1 cellular context compared by ENCODE assay signal in the genomic region with DNA sequence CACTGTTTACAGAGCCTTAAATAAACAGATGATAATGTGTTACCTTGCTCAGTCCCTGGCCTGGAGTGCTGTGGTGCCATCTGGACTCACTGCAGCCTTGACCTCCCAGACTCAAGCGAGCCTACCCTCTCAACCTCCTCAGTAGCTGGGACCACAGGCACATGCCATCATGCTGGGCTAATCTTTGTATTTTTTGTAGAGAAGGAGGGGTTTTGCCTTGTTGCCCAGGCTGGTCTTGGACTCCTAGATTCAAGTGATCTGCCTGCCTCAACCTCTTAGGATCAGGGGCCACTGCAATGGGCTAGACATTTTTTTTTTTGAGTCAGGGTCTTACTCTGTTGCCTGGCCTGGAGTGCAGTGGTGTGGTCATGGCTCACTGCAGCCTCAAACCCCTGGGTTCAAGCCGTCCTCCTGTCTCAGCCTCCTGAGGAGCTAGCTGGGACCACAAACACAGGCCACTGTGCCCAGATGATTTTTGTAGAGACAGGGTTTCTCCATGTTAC.
TF ChIP-seq lines count a peak whose summit lies in the region.

No MANE protein-coding gene starts in this region.

TF ChIP-seq in HepG2, 621 proteins besides CTCF, POLR2A, EP300 and RAD21 (continued from another document):
- TF ChIP-seq, protein P1, sequence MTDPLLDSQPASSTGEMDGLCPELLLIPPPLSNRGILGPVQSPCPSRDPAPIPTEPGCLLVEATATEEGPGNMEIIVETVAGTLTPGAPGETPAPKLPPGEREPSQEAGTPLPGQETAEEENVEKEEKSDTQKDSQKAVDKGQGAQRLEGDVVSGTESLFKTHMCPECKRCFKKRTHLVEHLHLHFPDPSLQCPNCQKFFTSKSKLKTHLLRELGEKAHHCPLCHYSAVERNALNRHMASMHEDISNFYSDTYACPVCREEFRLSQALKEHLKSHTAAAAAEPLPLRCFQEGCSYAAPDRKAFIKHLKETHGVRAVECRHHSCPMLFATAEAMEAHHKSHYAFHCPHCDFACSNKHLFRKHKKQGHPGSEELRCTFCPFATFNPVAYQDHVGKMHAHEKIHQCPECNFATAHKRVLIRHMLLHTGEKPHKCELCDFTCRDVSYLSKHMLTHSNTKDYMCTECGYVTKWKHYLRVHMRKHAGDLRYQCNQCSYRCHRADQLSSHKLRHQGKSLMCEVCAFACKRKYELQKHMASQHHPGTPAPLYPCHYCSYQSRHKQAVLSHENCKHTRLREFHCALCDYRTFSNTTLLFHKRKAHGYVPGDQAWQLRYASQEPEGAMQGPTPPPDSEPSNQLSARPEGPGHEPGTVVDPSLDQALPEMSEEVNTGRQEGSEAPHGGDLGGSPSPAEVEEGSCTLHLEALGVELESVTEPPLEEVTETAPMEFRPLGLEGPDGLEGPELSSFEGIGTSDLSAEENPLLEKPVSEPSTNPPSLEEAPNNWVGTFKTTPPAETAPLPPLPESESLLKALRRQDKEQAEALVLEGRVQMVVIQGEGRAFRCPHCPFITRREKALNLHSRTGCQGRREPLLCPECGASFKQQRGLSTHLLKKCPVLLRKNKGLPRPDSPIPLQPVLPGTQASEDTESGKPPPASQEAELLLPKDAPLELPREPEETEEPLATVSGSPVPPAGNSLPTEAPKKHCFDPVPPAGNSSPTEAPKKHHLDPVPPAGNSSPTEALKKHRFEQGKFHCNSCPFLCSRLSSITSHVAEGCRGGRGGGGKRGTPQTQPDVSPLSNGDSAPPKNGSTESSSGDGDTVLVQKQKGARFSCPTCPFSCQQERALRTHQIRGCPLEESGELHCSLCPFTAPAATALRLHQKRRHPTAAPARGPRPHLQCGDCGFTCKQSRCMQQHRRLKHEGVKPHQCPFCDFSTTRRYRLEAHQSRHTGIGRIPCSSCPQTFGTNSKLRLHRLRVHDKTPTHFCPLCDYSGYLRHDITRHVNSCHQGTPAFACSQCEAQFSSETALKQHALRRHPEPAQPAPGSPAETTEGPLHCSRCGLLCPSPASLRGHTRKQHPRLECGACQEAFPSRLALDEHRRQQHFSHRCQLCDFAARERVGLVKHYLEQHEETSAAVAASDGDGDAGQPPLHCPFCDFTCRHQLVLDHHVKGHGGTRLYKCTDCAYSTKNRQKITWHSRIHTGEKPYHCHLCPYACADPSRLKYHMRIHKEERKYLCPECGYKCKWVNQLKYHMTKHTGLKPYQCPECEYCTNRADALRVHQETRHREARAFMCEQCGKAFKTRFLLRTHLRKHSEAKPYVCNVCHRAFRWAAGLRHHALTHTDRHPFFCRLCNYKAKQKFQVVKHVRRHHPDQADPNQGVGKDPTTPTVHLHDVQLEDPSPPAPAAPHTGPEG (CRISPR knock-in tag; IDR thresholded peaks at IDR 0.05), result no peak
- no peak for TF ChIP-seq GPN1 (CRISPR knock-in tag; IDR thresholded peaks at IDR 0.05; ENCODE audit: borderline replicate concordance)
- peak; percentile 79; the same call in 1 of the 2 replicates for TF ChIP-seq MAZ (IDR thresholded peaks at IDR 0.05; ENCODE audit: borderline replicate concordance, low read depth, low read length)
- TF ChIP-seq MAZ (CRISPR knock-in tag; IDR thresholded peaks at IDR 0.05; ENCODE audit: low read depth), result peak; percentile 76
- TF ChIP-seq NAIF1 (CRISPR knock-in tag; IDR thresholded peaks at IDR 0.05; ENCODE audit: borderline replicate concordance), result peak; percentile 6; the same call in 1 of the 2 replicates
- no peak for TF ChIP-seq ATM (IDR thresholded peaks at IDR 0.05; ENCODE audit: borderline replicate concordance)
- 0 out of 2 replicates have a peak, but pooled peaks have one; percentile 66 for TF ChIP-seq ZNF564 (CRISPR knock-in tag; IDR thresholded peaks at IDR 0.05)
- peak; percentile 89 for TF ChIP-seq IKZF5 (CRISPR knock-in tag; IDR thresholded peaks at IDR 0.05)
- no peak for TF ChIP-seq REL (CRISPR knock-in tag; conservative IDR thresholded peaks at IDR 0.05)
- peak; percentile 80 for TF ChIP-seq KDM2A (CRISPR knock-in tag; IDR thresholded peaks at IDR 0.05; ENCODE audit: borderline replicate concordance, low read depth)
- TF ChIP-seq ZNF10 (CRISPR knock-in tag; IDR thresholded peaks at IDR 0.05; ENCODE audit: borderline replicate concordance, low read depth), result no peak
- no peak; the same call in none of the 2 replicates for TF ChIP-seq KMT2B (CRISPR knock-in tag; IDR thresholded peaks at IDR 0.05)
- TF ChIP-seq HIVEP1 (CRISPR knock-in tag; IDR thresholded peaks at IDR 0.05), result no peak; the same call in 1 of the 2 replicates
- no peak for TF ChIP-seq SIN3A (IDR thresholded peaks at IDR 0.05; ENCODE audit: borderline replicate concordance, low read depth, low read length)
- no peak for TF ChIP-seq ZNF569 (CRISPR knock-in tag; IDR thresholded peaks at IDR 0.05; ENCODE audit: borderline replicate concordance)
- TF ChIP-seq REPIN1 (CRISPR knock-in tag; IDR thresholded peaks at IDR 0.05; ENCODE audit: borderline replicate concordance, low read depth), result no peak; the same call in 1 of the 2 replicates
- TF ChIP-seq ZBTB1 (CRISPR knock-in tag; IDR thresholded peaks at IDR 0.05; ENCODE audit: borderline replicate concordance), result no peak
- TF ChIP-seq ZNF225 (CRISPR knock-in tag; IDR thresholded peaks at IDR 0.05), result peak; percentile 57; the same call in 1 of the 2 replicates
- TF ChIP-seq, protein P2, sequence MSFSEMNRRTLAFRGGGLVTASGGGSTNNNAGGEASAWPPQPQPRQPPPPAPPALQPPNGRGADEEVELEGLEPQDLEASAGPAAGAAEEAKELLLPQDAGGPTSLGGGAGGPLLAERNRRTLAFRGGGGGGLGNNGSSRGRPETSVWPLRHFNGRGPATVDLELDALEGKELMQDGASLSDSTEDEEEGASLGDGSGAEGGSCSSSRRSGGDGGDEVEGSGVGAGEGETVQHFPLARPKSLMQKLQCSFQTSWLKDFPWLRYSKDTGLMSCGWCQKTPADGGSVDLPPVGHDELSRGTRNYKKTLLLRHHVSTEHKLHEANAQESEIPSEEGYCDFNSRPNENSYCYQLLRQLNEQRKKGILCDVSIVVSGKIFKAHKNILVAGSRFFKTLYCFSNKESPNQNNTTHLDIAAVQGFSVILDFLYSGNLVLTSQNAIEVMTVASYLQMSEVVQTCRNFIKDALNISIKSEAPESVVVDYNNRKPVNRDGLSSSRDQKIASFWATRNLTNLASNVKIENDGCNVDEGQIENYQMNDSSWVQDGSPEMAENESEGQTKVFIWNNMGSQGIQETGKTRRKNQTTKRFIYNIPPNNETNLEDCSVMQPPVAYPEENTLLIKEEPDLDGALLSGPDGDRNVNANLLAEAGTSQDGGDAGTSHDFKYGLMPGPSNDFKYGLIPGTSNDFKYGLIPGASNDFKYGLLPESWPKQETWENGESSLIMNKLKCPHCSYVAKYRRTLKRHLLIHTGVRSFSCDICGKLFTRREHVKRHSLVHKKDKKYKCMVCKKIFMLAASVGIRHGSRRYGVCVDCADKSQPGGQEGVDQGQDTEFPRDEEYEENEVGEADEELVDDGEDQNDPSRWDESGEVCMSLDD (CRISPR knock-in tag; IDR thresholded peaks at IDR 0.05; ENCODE audit: borderline replicate concordance), result no peak
- TF ChIP-seq RARA (CRISPR knock-in tag; IDR thresholded peaks at IDR 0.05), result peak; percentile 97
- TF ChIP-seq ZFY (CRISPR knock-in tag; IDR thresholded peaks at IDR 0.05), result peak; percentile 46
- no peak for TF ChIP-seq EED (CRISPR knock-in tag; IDR thresholded peaks at IDR 0.05)
- TF ChIP-seq, protein P3, sequence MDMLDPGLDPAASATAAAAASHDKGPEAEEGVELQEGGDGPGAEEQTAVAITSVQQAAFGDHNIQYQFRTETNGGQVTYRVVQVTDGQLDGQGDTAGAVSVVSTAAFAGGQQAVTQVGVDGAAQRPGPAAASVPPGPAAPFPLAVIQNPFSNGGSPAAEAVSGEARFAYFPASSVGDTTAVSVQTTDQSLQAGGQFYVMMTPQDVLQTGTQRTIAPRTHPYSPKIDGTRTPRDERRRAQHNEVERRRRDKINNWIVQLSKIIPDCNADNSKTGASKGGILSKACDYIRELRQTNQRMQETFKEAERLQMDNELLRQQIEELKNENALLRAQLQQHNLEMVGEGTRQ (IDR thresholded peaks at IDR 0.05; ENCODE audit: low read depth, low read length), result no peak
- TF ChIP-seq, protein P3 (CRISPR knock-in tag; IDR thresholded peaks at IDR 0.05; ENCODE audit: borderline replicate concordance), result no peak
- TF ChIP-seq SNAPC5 (CRISPR knock-in tag; IDR thresholded peaks at IDR 0.05; ENCODE audit: borderline replicate concordance), result no peak
- 0 out of 2 replicates have a peak, but pooled peaks have one; percentile 85 for TF ChIP-seq ZNF431 (CRISPR knock-in tag; IDR thresholded peaks at IDR 0.05; ENCODE audit: borderline replicate concordance, low read depth)
- no peak for TF ChIP-seq NPAS2 (CRISPR knock-in tag; IDR thresholded peaks at IDR 0.05; ENCODE audit: borderline replicate concordance)
- no peak for TF ChIP-seq SMARCE1 (IDR thresholded peaks at IDR 0.05; ENCODE audit: borderline replicate concordance)
- TF ChIP-seq, protein P4, sequence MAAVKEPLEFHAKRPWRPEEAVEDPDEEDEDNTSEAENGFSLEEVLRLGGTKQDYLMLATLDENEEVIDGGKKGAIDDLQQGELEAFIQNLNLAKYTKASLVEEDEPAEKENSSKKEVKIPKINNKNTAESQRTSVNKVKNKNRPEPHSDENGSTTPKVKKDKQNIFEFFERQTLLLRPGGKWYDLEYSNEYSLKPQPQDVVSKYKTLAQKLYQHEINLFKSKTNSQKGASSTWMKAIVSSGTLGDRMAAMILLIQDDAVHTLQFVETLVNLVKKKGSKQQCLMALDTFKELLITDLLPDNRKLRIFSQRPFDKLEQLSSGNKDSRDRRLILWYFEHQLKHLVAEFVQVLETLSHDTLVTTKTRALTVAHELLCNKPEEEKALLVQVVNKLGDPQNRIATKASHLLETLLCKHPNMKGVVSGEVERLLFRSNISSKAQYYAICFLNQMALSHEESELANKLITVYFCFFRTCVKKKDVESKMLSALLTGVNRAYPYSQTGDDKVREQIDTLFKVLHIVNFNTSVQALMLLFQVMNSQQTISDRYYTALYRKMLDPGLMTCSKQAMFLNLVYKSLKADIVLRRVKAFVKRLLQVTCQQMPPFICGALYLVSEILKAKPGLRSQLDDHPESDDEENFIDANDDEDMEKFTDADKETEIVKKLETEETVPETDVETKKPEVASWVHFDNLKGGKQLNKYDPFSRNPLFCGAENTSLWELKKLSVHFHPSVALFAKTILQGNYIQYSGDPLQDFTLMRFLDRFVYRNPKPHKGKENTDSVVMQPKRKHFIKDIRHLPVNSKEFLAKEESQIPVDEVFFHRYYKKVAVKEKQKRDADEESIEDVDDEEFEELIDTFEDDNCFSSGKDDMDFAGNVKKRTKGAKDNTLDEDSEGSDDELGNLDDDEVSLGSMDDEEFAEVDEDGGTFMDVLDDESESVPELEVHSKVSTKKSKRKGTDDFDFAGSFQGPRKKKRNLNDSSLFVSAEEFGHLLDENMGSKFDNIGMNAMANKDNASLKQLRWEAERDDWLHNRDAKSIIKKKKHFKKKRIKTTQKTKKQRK (IDR thresholded peaks at IDR 0.05; ENCODE audit: low read length), result no peak
- no peak for TF ChIP-seq STAT5B (CRISPR knock-in tag; IDR thresholded peaks at IDR 0.05)
- peak; percentile 50; the same call in 1 of the 2 replicates for TF ChIP-seq KDM5B (CRISPR knock-in tag; IDR thresholded peaks at IDR 0.05; ENCODE audit: borderline replicate concordance)
- TF ChIP-seq ZNF773 (CRISPR knock-in tag; IDR thresholded peaks at IDR 0.05; ENCODE audit: borderline replicate concordance), result no peak
- TF ChIP-seq ZNF441 (CRISPR knock-in tag; IDR thresholded peaks at IDR 0.05; ENCODE audit: borderline replicate concordance), result no peak
- TF ChIP-seq CAMTA2 (CRISPR knock-in tag; IDR thresholded peaks at IDR 0.05; ENCODE audit: borderline replicate concordance), result no peak
- TF ChIP-seq, protein P5, sequence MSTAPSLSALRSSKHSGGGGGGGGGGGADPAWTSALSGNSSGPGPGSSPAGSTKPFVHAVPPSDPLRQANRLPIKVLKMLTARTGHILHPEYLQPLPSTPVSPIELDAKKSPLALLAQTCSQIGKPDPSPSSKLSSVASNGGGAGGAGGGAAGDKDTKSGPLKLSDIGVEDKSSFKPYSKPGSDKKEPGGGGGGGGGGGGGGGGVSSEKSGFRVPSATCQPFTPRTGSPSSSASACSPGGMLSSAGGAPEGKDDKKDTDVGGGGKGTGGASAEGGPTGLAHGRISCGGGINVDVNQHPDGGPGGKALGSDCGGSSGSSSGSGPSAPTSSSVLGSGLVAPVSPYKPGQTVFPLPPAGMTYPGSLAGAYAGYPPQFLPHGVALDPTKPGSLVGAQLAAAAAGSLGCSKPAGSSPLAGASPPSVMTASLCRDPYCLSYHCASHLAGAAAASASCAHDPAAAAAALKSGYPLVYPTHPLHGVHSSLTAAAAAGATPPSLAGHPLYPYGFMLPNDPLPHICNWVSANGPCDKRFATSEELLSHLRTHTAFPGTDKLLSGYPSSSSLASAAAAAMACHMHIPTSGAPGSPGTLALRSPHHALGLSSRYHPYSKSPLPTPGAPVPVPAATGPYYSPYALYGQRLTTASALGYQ (CRISPR knock-in tag; IDR thresholded peaks at IDR 0.05), result peak; percentile 83
- no peak for TF ChIP-seq STAG1 (CRISPR knock-in tag; IDR thresholded peaks at IDR 0.05)
TF ChIP-seq in HepG2: peak in this region for 285.
